ENCODE assay signal across 1 cellular context in the genomic region with DNA sequence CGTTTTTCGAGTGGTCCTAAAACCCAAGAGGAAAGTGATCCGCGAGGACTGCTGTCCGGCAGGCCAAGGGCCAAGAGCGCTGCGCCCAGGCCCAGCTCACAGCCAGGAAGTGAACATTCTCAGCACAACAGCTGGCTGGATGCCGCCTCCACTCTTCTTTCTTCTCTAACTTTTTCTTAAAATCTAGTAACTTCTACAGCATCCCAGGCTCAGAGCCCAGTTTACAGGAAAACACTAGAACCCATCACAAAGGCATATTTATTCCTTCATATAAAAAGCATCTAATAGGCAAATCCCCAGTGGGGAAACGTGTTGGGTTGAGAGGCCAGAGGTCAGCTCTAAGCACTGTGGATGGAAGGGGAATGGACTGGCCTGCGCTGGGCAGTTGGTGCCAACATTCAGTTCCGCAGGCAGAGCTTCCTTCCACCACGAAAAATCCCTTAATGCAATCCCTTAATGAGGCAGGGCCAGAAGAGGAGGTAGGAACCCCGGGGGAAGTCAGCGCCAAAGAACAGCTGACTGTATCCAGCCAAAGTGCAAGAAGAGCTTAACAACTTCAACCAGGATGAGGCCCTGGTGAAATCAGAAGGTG.
TF ChIP-seq lines count a peak whose summit lies in the region.

No MANE protein-coding gene starts in this region.

TF ChIP-seq in HepG2, 621 proteins besides CTCF, POLR2A, EP300 and RAD21 (continued from another document):
- TF ChIP-seq, protein P1, sequence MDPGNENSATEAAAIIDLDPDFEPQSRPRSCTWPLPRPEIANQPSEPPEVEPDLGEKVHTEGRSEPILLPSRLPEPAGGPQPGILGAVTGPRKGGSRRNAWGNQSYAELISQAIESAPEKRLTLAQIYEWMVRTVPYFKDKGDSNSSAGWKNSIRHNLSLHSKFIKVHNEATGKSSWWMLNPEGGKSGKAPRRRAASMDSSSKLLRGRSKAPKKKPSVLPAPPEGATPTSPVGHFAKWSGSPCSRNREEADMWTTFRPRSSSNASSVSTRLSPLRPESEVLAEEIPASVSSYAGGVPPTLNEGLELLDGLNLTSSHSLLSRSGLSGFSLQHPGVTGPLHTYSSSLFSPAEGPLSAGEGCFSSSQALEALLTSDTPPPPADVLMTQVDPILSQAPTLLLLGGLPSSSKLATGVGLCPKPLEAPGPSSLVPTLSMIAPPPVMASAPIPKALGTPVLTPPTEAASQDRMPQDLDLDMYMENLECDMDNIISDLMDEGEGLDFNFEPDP (CRISPR knock-in tag; conservative IDR thresholded peaks at IDR 0.05) = no peak
- TF ChIP-seq ZBTB20 (CRISPR knock-in tag; IDR thresholded peaks at IDR 0.05; ENCODE audit: borderline replicate concordance, low read depth) = no peak
- TF ChIP-seq, protein P2, sequence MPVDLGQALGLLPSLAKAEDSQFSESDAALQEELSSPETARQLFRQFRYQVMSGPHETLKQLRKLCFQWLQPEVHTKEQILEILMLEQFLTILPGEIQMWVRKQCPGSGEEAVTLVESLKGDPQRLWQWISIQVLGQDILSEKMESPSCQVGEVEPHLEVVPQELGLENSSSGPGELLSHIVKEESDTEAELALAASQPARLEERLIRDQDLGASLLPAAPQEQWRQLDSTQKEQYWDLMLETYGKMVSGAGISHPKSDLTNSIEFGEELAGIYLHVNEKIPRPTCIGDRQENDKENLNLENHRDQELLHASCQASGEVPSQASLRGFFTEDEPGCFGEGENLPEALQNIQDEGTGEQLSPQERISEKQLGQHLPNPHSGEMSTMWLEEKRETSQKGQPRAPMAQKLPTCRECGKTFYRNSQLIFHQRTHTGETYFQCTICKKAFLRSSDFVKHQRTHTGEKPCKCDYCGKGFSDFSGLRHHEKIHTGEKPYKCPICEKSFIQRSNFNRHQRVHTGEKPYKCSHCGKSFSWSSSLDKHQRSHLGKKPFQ (CRISPR knock-in tag; IDR thresholded peaks at IDR 0.05; ENCODE audit: insufficient replicate concordance) = no peak
- TF ChIP-seq, protein P3, sequence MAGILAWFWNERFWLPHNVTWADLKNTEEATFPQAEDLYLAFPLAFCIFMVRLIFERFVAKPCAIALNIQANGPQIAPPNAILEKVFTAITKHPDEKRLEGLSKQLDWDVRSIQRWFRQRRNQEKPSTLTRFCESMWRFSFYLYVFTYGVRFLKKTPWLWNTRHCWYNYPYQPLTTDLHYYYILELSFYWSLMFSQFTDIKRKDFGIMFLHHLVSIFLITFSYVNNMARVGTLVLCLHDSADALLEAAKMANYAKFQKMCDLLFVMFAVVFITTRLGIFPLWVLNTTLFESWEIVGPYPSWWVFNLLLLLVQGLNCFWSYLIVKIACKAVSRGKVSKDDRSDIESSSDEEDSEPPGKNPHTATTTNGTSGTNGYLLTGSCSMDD (CRISPR knock-in tag; IDR thresholded peaks at IDR 0.05) = no peak
TF ChIP-seq in HepG2: peak in this region for 0.
